ENCODE assay signal across 8 cellular contexts in genomic region chr15:82043726-82044372, GRCh38.
DNase-seq lines count a peak whose midpoint lies in the region; ATAC-seq lines count a peak whose summit lies in the region.

No MANE protein-coding gene starts in this region.

- H3K4me3 ChIP-seq in iPS-20b (ENCODE audit: low read length) = peak overlapping the region; percentile 94
- H3K4me3 ChIP-seq in stomach smooth muscle (ENCODE audit: low read length in 2 of 2) = peak overlapping the region; percentile 64 to 86

- H3K4me1 ChIP-seq in iPS-20b (ENCODE audit: insufficient read depth, low read length) (peaks cover 5% of the 10 kb centered on the region; the same call in 1 of the 2 replicates), stomach smooth muscle (ENCODE audit: control insufficient read depth, insufficient read depth, low read length) (peaks cover 33% of the 10 kb centered on the region)

- peak overlapping the region; percentile 89; the same call in 1 of the 2 replicates for H3K9ac ChIP-seq in iPS-20b (ENCODE audit: low read depth, low read length)
- H3K9ac ChIP-seq in stomach smooth muscle (ENCODE audit: low read length in 2 of 2) = peak overlapping the region in 1 of 2 donors; percentile 73

- no peak for ATAC-seq in HG02938 (IDR thresholded peaks at IDR 0.05; ENCODE audit: unreplicated experiment)
- no peak for ATAC-seq in GM18867 (IDR thresholded peaks at IDR 0.05; ENCODE audit: unreplicated experiment)

- H3K27ac ChIP-seq in iPS-20b (ENCODE audit: low read length) (no peak overlapping the region), stomach smooth muscle (ENCODE audit: low read length) (peak overlapping the region; percentile 80)

- peaks cover 37% of the 10 kb centered on the region for H3K27me3 ChIP-seq in iPS-20b (ENCODE audit: insufficient read depth, low read length)
- no peaks in the 10 kb centered on the region for H3K27me3 ChIP-seq in stomach smooth muscle (ENCODE audit: control insufficient read depth in 1 of 2, insufficient read depth in 2 of 2, low read length in 2 of 2)

- H3K9me3 ChIP-seq in iPS-20b (ENCODE audit: insufficient read depth, low read depth, low read length) = no peaks in the 10 kb centered on the region
- H3K9me3 ChIP-seq in stomach smooth muscle (ENCODE audit: control insufficient read depth in 2 of 2, low read length in 2 of 2) = no peaks in the 10 kb centered on the region

- DNase-seq in NCI-H1417 (lab: John Stamatoyannopoulos, UW) (peak in 2 of 3 experiments; percentile 58 to 76), NCI-H1417 treated with DMSO at 0.1 percent for 48 hours (lab: John Stamatoyannopoulos, UW) (no peak), amniotic epithelial cell (ENCODE audit: low read depth) (peak; percentile 14), DMS79 (lab: John Stamatoyannopoulos, UW) (no peak)

- peaks cover 15% of the 10 kb centered on the region; the same call in 1 of the 2 replicates for H3K36me3 ChIP-seq in iPS-20b (ENCODE audit: insufficient read depth, low read depth, low read length)
- H3K36me3 ChIP-seq in stomach smooth muscle (ENCODE audit: control insufficient read depth in 2 of 2, insufficient read depth in 2 of 2, low read length in 2 of 2) = peaks cover 2 to 6% of the 10 kb centered on the region in 2 donors

Comparison
In these comparisons a context has a peak if more than half of its experiments do, and no peak if none do; other contexts are left out.
1. DNase-seq: peak in NCI-H1417 (2 of 3) and amniotic epithelial cell (single experiment); none in NCI-H1417 treated with DMSO at 0.1 percent for 48 hours (single experiment) and DMS79 (single experiment).